Comparison of ENCODE assay signal across 16 cellular contexts in genomic region chr19:16351133-16351809, GRCh38. TPM values are rescaled to one million over a fixed set of nuclear protein-coding genes. Genes with fewer than 3 reads are reported as not detected.
DNase-seq lines count a peak whose midpoint lies in the region; ATAC-seq, FAIRE-seq and TF ChIP-seq lines count a peak whose summit lies in the region.
"Had no signal": no experiment of that assay in that cellular context is flagged by ENCODE, and none has a peak within 500 bp of the region (broad histone marks: within the 10 kb centered on the region; RNA-seq: fewer than 3 reads in every experiment).

No MANE protein-coding gene starts in this region.

- peak overlapping the region; percentile 42 for H3K4me3 Mint-ChIP-seq in activated naive CD4-positive, alpha-beta T cell treated with anti-CD3 and anti-CD28 coated beads, Interleukin-2, amount 50 U/mL, for 24 hours
- no peak overlapping the region for H3K4me3 Mint-ChIP-seq in activated naive CD4-positive, alpha-beta T cell treated with anti-CD3 and anti-CD28 coated beads for 36 hours
- H3K4me3 Mint-ChIP-seq in stimulated activated memory B cell treated with anti-CD40 and anti-IgM and Interleukin-4, amounts not matched to agents 10 μg/mL and 1 μg/mL and 100 μg/mL, for 72 hours = peak overlapping the region; percentile 44

- H3K4me2 ChIP-seq in endothelial cell of umbilical vein (ENCODE audit: insufficient read depth, low read length) = peak overlapping the region; percentile 31

- peak; percentile 97 for FAIRE-seq in endothelial cell of umbilical vein (lab: Jason Lieb, UNC)

- H4K20me1 ChIP-seq in endothelial cell of umbilical vein (replicated peaks; ENCODE audit: control insufficient read depth, extremely low read depth, insufficient read depth, low read length) = no peaks in the 10 kb centered on the region

- no peak for TF ChIP-seq POLR2A in endothelial cell of umbilical vein (IDR thresholded peaks at IDR 0.05; ENCODE audit: low read depth, low read length)

- H2AFZ ChIP-seq in endothelial cell of umbilical vein (ENCODE audit: low read depth, low read length) = no peak overlapping the region

- no peaks in the 10 kb centered on the region for H3K9me3 ChIP-seq in Panc1 (ENCODE audit: control insufficient read depth, insufficient read depth, low read depth, low read length)
- no peaks in the 10 kb centered on the region for H3K9me3 ChIP-seq in endothelial cell of umbilical vein (replicated peaks; ENCODE audit: control insufficient read depth, insufficient read depth, low read length)
- H3K9me3 ChIP-seq: HAP-1, heart left ventricle, psoas muscle had no signal

- no TSS peak for BruUV-seq in Panc1 (replicated peaks; lab: Mats Ljungman, UMichigan)
- BruUV-seq in endothelial cell of umbilical vein (replicated peaks; lab: Mats Ljungman, UMichigan) = no TSS peak

- H3K4me1 Mint-ChIP-seq in activated naive CD4-positive, alpha-beta T cell treated with anti-CD3 and anti-CD28 coated beads, Interleukin-2, amount 50 U/mL, for 24 hours = peaks cover 59% of the 10 kb centered on the region
- H3K4me1 Mint-ChIP-seq in activated naive CD4-positive, alpha-beta T cell treated with anti-CD3 and anti-CD28 coated beads for 36 hours (ENCODE audit: low read depth) = peaks cover 36% of the 10 kb centered on the region
- H3K4me1 Mint-ChIP-seq in stimulated activated memory B cell treated with anti-CD40 and anti-IgM and Interleukin-4, amounts not matched to agents 10 μg/mL and 1 μg/mL and 100 μg/mL, for 72 hours = peaks cover 48% of the 10 kb centered on the region

- no peaks in the 10 kb centered on the region for H3K4me1 ChIP-seq in Panc1 (ENCODE audit: control insufficient read depth, insufficient read depth, low read length)
- H3K4me1 ChIP-seq in endothelial cell of umbilical vein (ENCODE audit: control insufficient read depth, extremely low read depth, insufficient read depth, low read length) = peaks cover 32% of the 10 kb centered on the region
- H3K4me1 ChIP-seq: HAP-1, psoas muscle had no signal

- ATAC-seq in Panc1 = 0 out of 2 replicates have a peak, but pooled peaks have one; percentile 56
- no peak for ATAC-seq in stimulated activated memory B cell treated with anti-CD40 and anti-IgM and Interleukin-4, amounts not matched to agents 10 μg/mL and 1 μg/mL and 100 μg/mL, for 72 hours

- peaks cover 3% of the 10 kb centered on the region for H3K36me3 Mint-ChIP-seq in activated naive CD4-positive, alpha-beta T cell treated with anti-CD3 and anti-CD28 coated beads, Interleukin-2, amount 50 U/mL, for 24 hours
- peaks cover 5% of the 10 kb centered on the region for H3K36me3 Mint-ChIP-seq in activated naive CD4-positive, alpha-beta T cell treated with anti-CD3 and anti-CD28 coated beads for 36 hours (ENCODE audit: low read depth)
- peaks cover 17% of the 10 kb centered on the region for H3K36me3 Mint-ChIP-seq in stimulated activated memory B cell treated with anti-CD40 and anti-IgM and Interleukin-4, amounts not matched to agents 10 μg/mL and 1 μg/mL and 100 μg/mL, for 72 hours

- TF ChIP-seq CTCF in Panc1 (IDR thresholded peaks at IDR 0.05) (no peak), endothelial cell of umbilical vein (IDR thresholded peaks at IDR 0.05; ENCODE audit: extremely low read depth in 1 of 2, insufficient read depth in 1 of 2, low read depth in 1 of 2, low read length in 2 of 2) (no peak), GM20000 (IDR thresholded peaks at IDR 0.05; ENCODE audit: extremely low read depth, missing control alignments) (no peak)

- peak overlapping the region; percentile 68 for H3K27ac Mint-ChIP-seq in activated naive CD4-positive, alpha-beta T cell treated with anti-CD3 and anti-CD28 coated beads, Interleukin-2, amount 50 U/mL, for 24 hours
- H3K27ac Mint-ChIP-seq in activated naive CD4-positive, alpha-beta T cell treated with anti-CD3 and anti-CD28 coated beads for 36 hours = no peak overlapping the region
- peak overlapping the region; percentile 36 for H3K27ac Mint-ChIP-seq in stimulated activated memory B cell treated with anti-CD40 and anti-IgM and Interleukin-4, amounts not matched to agents 10 μg/mL and 1 μg/mL and 100 μg/mL, for 72 hours

- DNase-seq in activated naive CD4-positive, alpha-beta T cell treated with anti-CD3 and anti-CD28 coated beads for 36 hours = no peak
- DNase-seq in Panc1 (ENCODE audit: low read depth, low spot score) (no peak), endothelial cell of umbilical vein (ENCODE audit: low read depth, low spot score) (peak; percentile 77), NCI-H524 (lab: John Stamatoyannopoulos, UW) (no peak), GOT3 (lab: John Stamatoyannopoulos, UW) (no peak), GM20000 (ENCODE audit: low spot score) (no peak)
- DNase-seq: activated naive CD4-positive, alpha-beta T cell treated with Interleukin-2 at 50 U/mL for 16 hours; midbrain; NCI-H2171 treated with DMSO at 0.1 percent for 48 hours; psoas muscle; WERI-Rb-1 had no signal

- H3K4me3 ChIP-seq in Panc1 (ENCODE audit: low read depth in 2 of 2, low read length in 2 of 2) (no peak overlapping the region), endothelial cell of umbilical vein (replicated peaks in 1 of 3; ENCODE audit: insufficient read depth in 1 of 3, low read depth in 1 of 3, low read length in 3 of 3) (no peak overlapping the region)
- H3K4me3 ChIP-seq: coronary artery, HAP-1, heart left ventricle, psoas muscle had no signal

- intact Hi-C loops in activated naive CD4-positive, alpha-beta T cell treated with anti-CD3 and anti-CD28 coated beads for 36 hours (cut with micrococcal nuclease) = no loop called here
- intact Hi-C loops in Panc1 (cut with micrococcal nuclease; ENCODE audit: unreplicated experiment) = no loop called here
- intact Hi-C loops in endothelial cell of umbilical vein (cut with micrococcal nuclease) = loop anchor here (1.0 kb wide), 2 partner anchors 12 to 35 kb away; no protein-coding TSS in a partner anchor

- in situ Hi-C loops in Panc1 (cut with HindIII; ENCODE audit: low pct_unique_long_range_greater_than_20kb, low sequenced_read_pairs) = no loop called here

- H3K9me3 Mint-ChIP-seq in activated naive CD4-positive, alpha-beta T cell treated with anti-CD3 and anti-CD28 coated beads, Interleukin-2, amount 50 U/mL, for 24 hours = no peaks in the 10 kb centered on the region
- H3K9me3 Mint-ChIP-seq in activated naive CD4-positive, alpha-beta T cell treated with anti-CD3 and anti-CD28 coated beads for 36 hours = no peaks in the 10 kb centered on the region
- H3K9me3 Mint-ChIP-seq in stimulated activated memory B cell treated with anti-CD40 and anti-IgM and Interleukin-4, amounts not matched to agents 10 μg/mL and 1 μg/mL and 100 μg/mL, for 72 hours = no peaks in the 10 kb centered on the region

- no peaks in the 10 kb centered on the region for H3K27me3 Mint-ChIP-seq in activated naive CD4-positive, alpha-beta T cell treated with anti-CD3 and anti-CD28 coated beads, Interleukin-2, amount 50 U/mL, for 24 hours
- H3K27me3 Mint-ChIP-seq in activated naive CD4-positive, alpha-beta T cell treated with anti-CD3 and anti-CD28 coated beads for 36 hours (ENCODE audit: low read depth) = no peaks in the 10 kb centered on the region
- no peaks in the 10 kb centered on the region for H3K27me3 Mint-ChIP-seq in stimulated activated memory B cell treated with anti-CD40 and anti-IgM and Interleukin-4, amounts not matched to agents 10 μg/mL and 1 μg/mL and 100 μg/mL, for 72 hours

- no peaks in the 10 kb centered on the region for H3K79me2 ChIP-seq in endothelial cell of umbilical vein (ENCODE audit: control insufficient read depth, insufficient read depth, low read length)

- dilution Hi-C loops in endothelial cell of umbilical vein (cut with MboI; ENCODE audit: extremely low pct_ligation_motif_present, low sequenced_read_pairs) = loop anchor here (25.0 kb wide), 1 partner anchor 139 kb away; no protein-coding TSS in a partner anchor

- CTCF ChIA-PET in activated naive CD4-positive, alpha-beta T cell treated with anti-CD3 and anti-CD28 coated beads for 36 hours (lab: Charles Lee) = interaction anchor here (1.2 kb wide), 1 partner anchor 25 kb away, joined by 3 read pairs; no protein-coding TSS in a partner anchor
- CTCF ChIA-PET in Panc1 (lab: Charles Lee) = no interaction called here
- CTCF ChIA-PET in endothelial cell of umbilical vein (lab: Charles Lee) = interaction anchor here (0.8 to 1.9 kb wide), 7 partner anchors 9 to 35 kb away, joined by 3 to 7 read pairs (median 5); no protein-coding TSS in a partner anchor

- peak overlapping the region; percentile 30 for H3K9ac ChIP-seq in endothelial cell of umbilical vein (replicated peaks; ENCODE audit: extremely low read depth, insufficient read depth, low read length)

- no peaks in the 10 kb centered on the region for H3K9me1 ChIP-seq in endothelial cell of umbilical vein (replicated peaks; ENCODE audit: control insufficient read depth, extremely low read depth, insufficient read depth, low read length)

- no peak overlapping the region; the same call in 1 of the 2 replicates for H3K27ac ChIP-seq in Panc1 (ENCODE audit: low read length)
- H3K27ac ChIP-seq in endothelial cell of umbilical vein (ENCODE audit: insufficient read depth, low read depth, low read length) = peak overlapping the region; percentile 51
- H3K27ac ChIP-seq: coronary artery, psoas muscle, WERI-Rb-1 had no signal

- POLR2A ChIA-PET in Panc1 (lab: Charles Lee) (no interaction called here), endothelial cell of umbilical vein (lab: Charles Lee) (interaction anchor here (0.7 to 1.0 kb wide), 2 partner anchors 12 to 153 kb away, joined by 4 to 5 read pairs; no protein-coding TSS in a partner anchor)

- H3K27me3 ChIP-seq in Panc1 (ENCODE audit: control insufficient read depth, insufficient read depth, low read length) (no peaks in the 10 kb centered on the region), endothelial cell of umbilical vein (ENCODE audit: control insufficient read depth in 2 of 2, insufficient read depth in 2 of 2, low read length in 2 of 2) (no peaks in the 10 kb centered on the region)
- H3K27me3 ChIP-seq: heart left ventricle had no signal

- H3K36me3 ChIP-seq in Panc1 (ENCODE audit: control insufficient read depth, insufficient read depth, low read length) (no peaks in the 10 kb centered on the region), endothelial cell of umbilical vein (ENCODE audit: control insufficient read depth in 2 of 2, extremely low read depth in 1 of 2, insufficient read depth in 2 of 2, low read length in 2 of 2) (no peaks in the 10 kb centered on the region)
- H3K36me3 ChIP-seq: HAP-1, WERI-Rb-1 had no signal

RNA-seq across cellular contexts. Expression of gene KLF2, which starts 26.6 kb away (rescaled TPM):
- total RNA-seq in activated naive CD4-positive, alpha-beta T cell treated with anti-CD3 and anti-CD28 coated beads for 36 hours = under 1 TPM; 0.22 to 0.69 TPM
- total RNA-seq in Panc1 (2021; ENCODE audit: unreplicated experiment) (3.5 TPM), endothelial cell of umbilical vein (23.4 and 37.7 TPM in 2 replicates)
- 8.4 TPM for polyA plus RNA-seq in Panc1 (2012; ENCODE audit: insufficient read length)
- polyA plus RNA-seq in endothelial cell of umbilical vein = 30.3 and 30.6 TPM in 2 replicates
- 14.0 and 24.3 TPM in 2 replicates for polyA plus RNA-seq in endothelial cell of umbilical vein (2011; cell fraction: cytosol; rRNA removed)
- 54.3 and 60.2 TPM in 2 replicates for polyA plus RNA-seq in endothelial cell of umbilical vein (2011; cell fraction: nucleus; rRNA removed)
- 30.3 and 45.3 TPM in 2 replicates for polyA plus RNA-seq in endothelial cell of umbilical vein (2012)
- 2.1 and 3.0 TPM in 2 replicates for polyA minus RNA-seq in endothelial cell of umbilical vein
- polyA minus RNA-seq in endothelial cell of umbilical vein (2011; cell fraction: cytosol; rRNA and poly(A)+ RNA removed) = 2.5 TPM
- 15.2 and 55.6 TPM in 2 replicates for polyA minus RNA-seq in endothelial cell of umbilical vein (2011; cell fraction: nucleus; rRNA and poly(A)+ RNA removed)
